22 cellular contexts compared by ENCODE assay signal in the genomic region with DNA sequence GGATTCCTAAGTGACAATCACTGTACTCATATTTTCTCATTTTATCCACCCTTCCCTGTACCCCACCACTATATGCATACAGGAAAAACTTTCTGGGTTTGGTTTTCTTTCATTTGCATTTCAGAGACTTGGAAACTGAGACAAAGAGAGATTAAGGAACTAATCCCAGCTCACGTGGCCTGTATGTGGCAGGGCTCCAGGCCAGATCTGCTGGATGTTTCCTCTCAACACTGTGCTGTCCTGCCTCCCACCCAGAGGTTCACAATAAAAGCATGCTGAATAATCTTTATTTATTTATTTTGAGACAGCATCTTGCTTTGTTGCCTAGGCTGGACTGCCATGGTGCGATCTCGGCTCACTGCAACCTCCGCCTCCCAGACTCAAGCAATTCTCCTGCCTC.
"Had no signal": no experiment of that assay in that cellular context is flagged by ENCODE, and none has a peak within 500 bp of the region (broad histone marks: within the 10 kb centered on the region; RNA-seq: fewer than 3 reads in every experiment).

No MANE protein-coding gene starts in this region.

- H3K4me3 ChIP-seq: MG63 had no signal

- FAIRE-seq: astrocyte, RCC 7860 had no signal

- DNase-seq: activated CD4-positive, alpha-beta T cell treated with anti-CD3 and anti-CD28 coated beads for 48 hours; activated CD4-positive, alpha-beta T cell treated with anti-CD3 and anti-CD28 coated beads, Interleukin-2, amount 50 U/mL, for 4 hours; activated CD4-positive, CD25-positive, alpha-beta regulatory T cell treated with anti-CD3 and anti-CD28 coated beads, Interleukin-2, amount 50 U/mL, for 72 hours; activated CD8-positive, alpha-beta memory T cell treated with anti-CD3 and anti-CD28 coated beads, Interleukin-2, amount 10 ng/mL, durations not matched to agents 7 days and 5 days; activated effector memory CD4-positive, alpha-beta T cell treated with Interleukin-2 at 50 U/mL for 16 hours; activated naive CD4-positive, alpha-beta T cell; activated T-cell treated with anti-CD3 and anti-CD28 coated beads, Interleukin-2, amount 50 U/mL, for 24 hours; amygdala; MG63; NCI-H1105; NCI-H1436; NCI-H1694 treated with DMSO at 0.1 percent for 48 hours; NCI-H2029 treated with DMSO at 0.1 percent for 48 hours; NCI-H446; NCI-H524 treated with DMSO at 0.1 percent for 48 hours; NCI-H774; PC-3; SIG-M5; T-helper 17 cell; T-helper 9 cell had no signal

- H3K27me3 ChIP-seq: MG63 had no signal

- H3K9me3 ChIP-seq: MG63 had no signal
